Comparison of ENCODE assay signal across 22 cellular contexts in the genomic region with DNA sequence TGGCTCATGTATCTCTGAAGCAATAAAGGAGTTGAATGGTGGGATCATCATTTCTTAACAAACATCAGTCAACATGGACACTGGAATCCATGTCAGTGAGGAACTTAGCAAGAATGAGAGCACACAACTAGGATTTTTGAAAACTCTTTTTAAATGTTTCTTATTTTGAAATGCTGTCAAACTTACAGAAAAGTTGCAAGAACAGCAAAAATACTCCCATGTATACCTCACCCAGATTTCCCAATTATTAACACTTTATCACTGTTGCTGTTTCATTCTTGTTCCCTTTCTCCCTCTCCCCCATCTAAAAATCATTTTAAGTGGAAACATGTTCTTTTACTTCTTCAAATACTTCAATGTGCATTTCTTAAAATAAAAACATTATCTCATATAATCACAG.
DNase-seq lines count a peak whose midpoint lies in the region; ATAC-seq, FAIRE-seq and TF ChIP-seq lines count a peak whose summit lies in the region.
"Had no signal": no experiment of that assay in that cellular context is flagged by ENCODE, and none has a peak within 500 bp of the region (broad histone marks: within the 10 kb centered on the region; RNA-seq: fewer than 3 reads in every experiment).

No MANE protein-coding gene starts in this region.

- H2BK120ac ChIP-seq in IMR-90 (ENCODE audit: low read depth, low read length), result no peak overlapping the region

- no peaks in the 10 kb centered on the region for H3K36me3 ChIP-seq in HepG2 (replicated peaks in 1 of 2; ENCODE audit: control insufficient read depth in 1 of 2, insufficient read depth in 2 of 2, low read length in 2 of 2)
- no peaks in the 10 kb centered on the region for H3K36me3 ChIP-seq in right lobe of liver
- H3K36me3 ChIP-seq in IMR-90 (ENCODE audit: control insufficient read depth, insufficient read depth, low read length), result no peaks in the 10 kb centered on the region
- no peaks in the 10 kb centered on the region for H3K36me3 ChIP-seq in K562 (ENCODE audit: control insufficient read depth, insufficient read depth, low read length)
- no peaks in the 10 kb centered on the region for H3K36me3 ChIP-seq in hepatocyte (replicated peaks; ENCODE audit: insufficient read depth, low read depth)
- H3K36me3 ChIP-seq: BE2C had no signal

- TF ChIP-seq RAD21 in HepG2 (CRISPR knock-in tag; IDR thresholded peaks at IDR 0.05), result no peak
- no peak for TF ChIP-seq RAD21 in IMR-90 (IDR thresholded peaks at IDR 0.05; ENCODE audit: low read length)
- no peak for TF ChIP-seq RAD21 in K562 (CRISPR knock-in tag; conservative IDR thresholded peaks at IDR 0.05 in 1 of 2, IDR thresholded peaks at IDR 0.05 in 1 of 2)

- H4K8ac ChIP-seq in IMR-90 (ENCODE audit: low read depth in 2 of 2, low read length in 2 of 2), result no peak overlapping the region

- ATAC-seq in HepG2 (no peak), right lobe of liver (no peak), IMR-90 (ENCODE audit: low read depth) (no peak), K562 (no peak)
- ATAC-seq: CD8-positive, alpha-beta T cell had no signal

- no peak overlapping the region for H3K23ac ChIP-seq in IMR-90 (ENCODE audit: low read depth, low read length)

- H3K4me3 ChIP-seq in HepG2 (replicated peaks in 1 of 3; ENCODE audit: insufficient read depth in 1 of 3, low read depth in 2 of 3, low read length in 3 of 3), result no peak overlapping the region
- no peak overlapping the region for H3K4me3 ChIP-seq in right lobe of liver
- no peak overlapping the region for H3K4me3 ChIP-seq in IMR-90 (ENCODE audit: insufficient read depth, low read depth, low read length)
- H3K4me3 ChIP-seq in K562, result no peak overlapping the region
- H3K4me3 ChIP-seq in hepatocyte, result no peak overlapping the region
- H3K4me3 ChIP-seq: BLaER1 treated with 17β-estradiol and CSF1 and Interleukin-3, amounts not matched to agents 10 nM and 100 nM had no signal

- FAIRE-seq in HepG2 (lab: Jason Lieb, UNC), result no peak
- FAIRE-seq in K562 (lab: Jason Lieb, UNC), result no peak
- FAIRE-seq in HTR-8/SVneo (lab: Jason Lieb, UNC), result no peak
- FAIRE-seq: D721Med, G401.6, GM12891, GM19239 had no signal

- H4K5ac ChIP-seq in IMR-90 (ENCODE audit: low read depth, low read length), result no peak overlapping the region

- no peak overlapping the region for H2AK9ac ChIP-seq in IMR-90 (replicated peaks; ENCODE audit: low read depth, low read length, poor library complexity)

- H3K79me2 ChIP-seq in HepG2 (ENCODE audit: insufficient read depth, low read length) (no peaks in the 10 kb centered on the region), K562 (ENCODE audit: control insufficient read depth, insufficient read depth, low read length) (no peaks in the 10 kb centered on the region), hepatocyte (no peaks in the 10 kb centered on the region)

- H2AK5ac ChIP-seq in IMR-90 (ENCODE audit: low read depth, low read length), result no peak overlapping the region

- no peaks in the 10 kb centered on the region for H3K79me1 ChIP-seq in IMR-90 (ENCODE audit: low read depth in 1 of 2, low read length in 2 of 2)

- dilution Hi-C loops in IMR-90 (cut with HindIII; ENCODE audit: low sequenced_read_pairs, unreplicated experiment), result no loop called here

- DNase-seq in HepG2 (ENCODE audit: low spot score) (no peak), right lobe of liver (no peak), IMR-90 (no peak), K562 (ENCODE audit: extremely low read depth in 1 of 4, low spot score in 3 of 4) (no peak), HTR-8/SVneo (ENCODE audit: insufficient read length, low spot score) (no peak), hepatocyte (ENCODE audit: low spot score) (no peak), T-helper 2 cell (no peak)
- DNase-seq: ACHN; BE2C; Caco-2; Calu3; CD4-positive, alpha-beta T cell; CD8-positive, alpha-beta T cell; DMS79 treated with DMSO at 0.1 percent for 48 hours; GF-D8 had no signal

- intact Hi-C loops in HepG2 (cut with micrococcal nuclease; ENCODE audit: unreplicated experiment) (no loop called here), right lobe of liver (cut with DNase I) (no loop called here), IMR-90 (cut with micrococcal nuclease) (no loop called here), K562 (cut with micrococcal nuclease) (loop anchor here (2.0 kb wide), 1 partner anchor 20 kb away; no protein-coding TSS in a partner anchor)

- no peak overlapping the region for H3K4ac ChIP-seq in IMR-90 (ENCODE audit: low read depth, low read length)

- no peak for TF ChIP-seq POLR2A in HepG2 (IDR thresholded peaks at IDR 0.05; ENCODE audit: insufficient read depth in 1 of 2, low read depth in 2 of 2, low read length in 2 of 2)
- no peak for TF ChIP-seq POLR2A in right lobe of liver (IDR thresholded peaks at IDR 0.05)
- TF ChIP-seq POLR2A in IMR-90 (IDR thresholded peaks at IDR 0.05; ENCODE audit: low read depth, low read length), result no peak
- no peak for TF ChIP-seq POLR2A in K562 (conservative IDR thresholded peaks at IDR 0.05)

- H3K9ac ChIP-seq in HepG2 (ENCODE audit: insufficient read depth, low read depth, low read length) (no peak overlapping the region), IMR-90 (ENCODE audit: low read depth, low read length) (no peak overlapping the region), K562 (ENCODE audit: insufficient read depth in 1 of 2, low read depth in 2 of 2, low read length in 2 of 2) (no peak overlapping the region)
- H3K9ac ChIP-seq: BLaER1 treated with 17β-estradiol and CSF1 and Interleukin-3, amounts not matched to agents 10 nM and 100 nM had no signal

- TF ChIP-seq EP300 in HepG2 (IDR thresholded peaks at IDR 0.05; ENCODE audit: low read depth in 2 of 2, low read length in 2 of 2), result no peak
- TF ChIP-seq EP300 in HepG2 (CRISPR knock-in tag; IDR thresholded peaks at IDR 0.05; ENCODE audit: borderline replicate concordance), result no peak
- no peak for TF ChIP-seq EP300 in K562 (IDR thresholded peaks at IDR 0.05; ENCODE audit: low read length)

- H3K9me3 ChIP-seq in HepG2 (ENCODE audit: low read length) (no peaks in the 10 kb centered on the region), right lobe of liver (no peaks in the 10 kb centered on the region), IMR-90 (ENCODE audit: control insufficient read depth, insufficient read depth, low read length) (no peaks in the 10 kb centered on the region), K562 (replicated peaks; ENCODE audit: control insufficient read depth, insufficient read depth, low read depth, low read length) (no peaks in the 10 kb centered on the region), hepatocyte (ENCODE audit: low read depth) (no peaks in the 10 kb centered on the region)
- H3K9me3 ChIP-seq: BE2C; BLaER1 treated with 17β-estradiol and CSF1 and Interleukin-3, amounts not matched to agents 10 nM and 100 nM; Caco-2 had no signal

- no peak overlapping the region for H3K4me2 ChIP-seq in HepG2 (ENCODE audit: low read depth, low read length)
- H3K4me2 ChIP-seq in IMR-90 (ENCODE audit: low read depth, low read length), result no peak overlapping the region
- H3K4me2 ChIP-seq in K562 (ENCODE audit: insufficient read depth, low read length), result no peak overlapping the region
- no peak overlapping the region for H3K4me2 ChIP-seq in hepatocyte

- H3K4me1 ChIP-seq in HepG2 (ENCODE audit: insufficient read depth, low read length) (no peaks in the 10 kb centered on the region), right lobe of liver (no peaks in the 10 kb centered on the region), IMR-90 (ENCODE audit: control insufficient read depth, insufficient read depth, low read length) (no peaks in the 10 kb centered on the region), K562 (replicated peaks in 1 of 2; ENCODE audit: control insufficient read depth in 2 of 2, insufficient read depth in 2 of 2, low read length in 2 of 2) (no peaks in the 10 kb centered on the region), hepatocyte (ENCODE audit: insufficient read depth) (no peaks in the 10 kb centered on the region)
- H3K4me1 ChIP-seq: BE2C, Caco-2 had no signal

- TF ChIP-seq CTCF in HepG2 (CRISPR knock-in tag; IDR thresholded peaks at IDR 0.05) (no peak), right lobe of liver (IDR thresholded peaks at IDR 0.05) (no peak), IMR-90 (conservative IDR thresholded peaks at IDR 0.05; ENCODE audit: low read depth, low read length) (no peak), K562 (IDR thresholded peaks at IDR 0.05 in 2 of 3, conservative IDR thresholded peaks at IDR 0.05 in 1 of 3; ENCODE audit: insufficient read depth in 2 of 3, low read depth in 1 of 3, low read length in 3 of 3) (no peak), hepatocyte (IDR thresholded peaks at IDR 0.05; ENCODE audit: poor library complexity) (no peak)

- no peak overlapping the region for H2BK20ac ChIP-seq in IMR-90 (ENCODE audit: low read depth, low read length)

- POLR2A ChIA-PET in HepG2 (lab: Yijun Ruan, JAX), result no interaction called here
- POLR2A ChIA-PET in IMR-90 (lab: Charles Lee; ENCODE audit: unreplicated experiment), result no interaction called here
- POLR2A ChIA-PET in K562 (lab: Yijun Ruan, JAX), result no interaction called here

- H3K14ac ChIP-seq in IMR-90 (replicated peaks; ENCODE audit: low read depth, low read length), result no peak overlapping the region

- H3K9me1 ChIP-seq in IMR-90 (ENCODE audit: insufficient read depth, low read length) (no peaks in the 10 kb centered on the region), K562 (ENCODE audit: control insufficient read depth, insufficient read depth, low read length) (no peaks in the 10 kb centered on the region)

- BruUV-seq in HepG2 (replicated peaks; lab: Mats Ljungman, UMichigan) (no TSS peak), IMR-90 (replicated peaks; lab: Mats Ljungman, UMichigan) (no TSS peak), K562 (replicated peaks; lab: Mats Ljungman, UMichigan) (no TSS peak)

- H2BK15ac ChIP-seq in IMR-90 (ENCODE audit: low read depth, low read length), result no peak overlapping the region

- no peak overlapping the region for H4K91ac ChIP-seq in IMR-90 (ENCODE audit: insufficient read depth, low read depth, low read length)

- H3K27me3 ChIP-seq in HepG2 (ENCODE audit: control insufficient read depth in 1 of 2, insufficient read depth in 2 of 2, low read length in 2 of 2), result no peaks in the 10 kb centered on the region
- no peaks in the 10 kb centered on the region for H3K27me3 ChIP-seq in right lobe of liver
- no peaks in the 10 kb centered on the region for H3K27me3 ChIP-seq in IMR-90 (ENCODE audit: control insufficient read depth, insufficient read depth, low read length)
- no peaks in the 10 kb centered on the region for H3K27me3 ChIP-seq in K562 (ENCODE audit: control insufficient read depth in 2 of 2, insufficient read depth in 2 of 2, low read length in 2 of 2)
- no peaks in the 10 kb centered on the region for H3K27me3 ChIP-seq in hepatocyte
- H3K27me3 ChIP-seq: BE2C; BLaER1 treated with 17β-estradiol and CSF1 and Interleukin-3, amounts not matched to agents 10 nM and 100 nM had no signal

- H4K20me1 ChIP-seq in HepG2 (ENCODE audit: insufficient read depth, low read length), result no peaks in the 10 kb centered on the region
- no peaks in the 10 kb centered on the region for H4K20me1 ChIP-seq in IMR-90 (ENCODE audit: insufficient read depth, low read length)
- H4K20me1 ChIP-seq in K562 (replicated peaks; ENCODE audit: control insufficient read depth, insufficient read depth, low read length), result no peaks in the 10 kb centered on the region
- no peaks in the 10 kb centered on the region for H4K20me1 ChIP-seq in hepatocyte (ENCODE audit: insufficient read depth, poor library complexity, severe bottlenecking)

- CTCF ChIA-PET in HepG2 (lab: Yijun Ruan, JAX; ENCODE audit: low intra/inter-chr PET ratio, low total read pairs), result no interaction called here
- CTCF ChIA-PET in IMR-90 (lab: Yijun Ruan, JAX), result no interaction called here
- CTCF ChIA-PET in K562 (lab: Yijun Ruan, JAX; ENCODE audit: low intra/inter-chr PET ratio), result no interaction called here

- H3K9me2 ChIP-seq in hepatocyte (replicated peaks; ENCODE audit: insufficient read depth), result no peaks in the 10 kb centered on the region

- no peak overlapping the region for H3K56ac ChIP-seq in IMR-90 (ENCODE audit: extremely low read depth, insufficient read depth, low read length)

- in situ Hi-C loops in HepG2 (cut with HindIII; ENCODE audit: extremely low pct_ligation_motif_present, low pct_unique_long_range_greater_than_20kb), result no loop called here
- in situ Hi-C loops in IMR-90 (cut with MboI; ENCODE audit: low sequenced_read_pairs), result loop anchor here (25.0 kb wide), 1 partner anchor 1350 kb away; no protein-coding TSS in a partner anchor
- in situ Hi-C loops in K562 (cut with MboI), result loop anchor here (25.0 kb wide), 1 partner anchor 1350 kb away; no protein-coding TSS in a partner anchor

- no peak overlapping the region for H3K18ac ChIP-seq in IMR-90 (ENCODE audit: low read depth, low read length)

- H2AFZ ChIP-seq in HepG2 (ENCODE audit: low read length) (no peak overlapping the region), IMR-90 (replicated peaks; ENCODE audit: low read length, poor library complexity) (no peak overlapping the region), K562 (ENCODE audit: low read depth, low read length) (no peak overlapping the region), hepatocyte (no peak overlapping the region)

- H2BK5ac ChIP-seq in IMR-90 (ENCODE audit: low read depth, low read length, poor library complexity, severe bottlenecking), result no peak overlapping the region

- H3K27ac ChIP-seq in HepG2 (ENCODE audit: extremely low read length, insufficient read depth, low read length) (no peak overlapping the region), right lobe of liver (no peak overlapping the region), IMR-90 (ENCODE audit: insufficient read depth, low read length) (no peak overlapping the region), K562 (ENCODE audit: extremely low read depth, low read depth, low read length) (no peak overlapping the region), hepatocyte (no peak overlapping the region)
- H3K27ac ChIP-seq: 22Rv1; BLaER1 treated with 17β-estradiol and CSF1 and Interleukin-3, amounts not matched to agents 10 nM and 100 nM; C4-2B had no signal
